In genomic region chr17:80414803-80415625, GRCh38 we compare ENCODE assay signal across 8 cellular contexts.
DNase-seq lines count a peak whose midpoint lies in the region; ATAC-seq and TF ChIP-seq lines count a peak whose summit lies in the region.

TSS of gene ENDOV (plus strand) at chr17:80415167. CDS start at chr17:80415195, 28 bp downstream.

- TF ChIP-seq CTCF in AG09319 (IDR thresholded peaks at IDR 0.05; ENCODE audit: low read depth, low read length): no peak

- ATAC-seq in HG03378 (IDR thresholded peaks at IDR 0.05; ENCODE audit: unreplicated experiment): peak; percentile 67

- TF ChIP-seq POLR2A in GM19099 (IDR thresholded peaks at IDR 0.05; ENCODE audit: extremely low read depth, insufficient read length, low read depth): peak; percentile 74

- DNase-seq in AG09319 (ENCODE audit: extremely low read depth, low read depth) (peak; percentile 86), NCI-H446 treated with DMSO at 0.1 percent for 48 hours (lab: John Stamatoyannopoulos, UW) (peak; percentile 80), caudate nucleus (lab: John Stamatoyannopoulos, UW) (peak; percentile 56 to 98 (median 92)), inferior parietal cortex (ENCODE audit: extremely low spot score) (peak; percentile 98), smooth muscle cell of the brain vasculature (ENCODE audit: low read depth, low spot score) (peak; percentile 78)
- DNase-seq in activated CD4-positive, CD25-positive, alpha-beta regulatory T cell treated with anti-CD3 and anti-CD28 coated beads, Interleukin-2, amount 50 U/mL, for 16 hours (ENCODE audit: low read depth, low spot score): peak; percentile 84

- peak within 1 kb of the TSS; percentile 94 for H3K27ac ChIP-seq in caudate nucleus (ENCODE audit: low read depth, low read length)

Comparison
In these comparisons a context has a peak if more than half of its experiments do, and no peak if none do; other contexts are left out.
1. Peak in every context shown above with its lines: DNase-seq, ATAC-seq and H3K27ac ChIP-seq.